Comparison of ENCODE assay signal across 10 cellular contexts in the genomic region with DNA sequence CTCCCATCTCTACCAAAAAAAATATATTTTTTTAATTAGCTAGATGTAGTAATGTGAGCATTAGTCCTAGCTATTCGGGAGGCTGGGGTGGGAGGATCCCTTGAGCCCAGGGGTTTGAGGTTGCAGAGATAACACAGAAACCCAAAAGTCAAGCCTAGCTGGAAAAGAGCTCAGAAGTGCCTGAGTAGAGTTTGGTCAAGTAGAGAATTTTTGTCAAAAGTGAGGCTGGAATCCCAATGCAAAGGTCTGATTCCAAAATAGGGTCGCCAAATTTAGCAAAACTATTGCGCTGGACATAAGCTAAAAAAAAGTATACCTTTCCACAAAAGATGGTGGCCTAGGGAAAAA. TPM values are rescaled to one million over a fixed set of nuclear protein-coding genes. Genes with fewer than 3 reads are reported as not detected.
A peak's percentile ranks its signal among the peaks of the same experiment; 100 is the strongest.
DNase-seq lines count a peak whose midpoint lies in the region; ATAC-seq and TF ChIP-seq lines count a peak whose summit lies in the region.
"Had no signal": no experiment of that assay in that cellular context is flagged by ENCODE, and none has a peak within 500 bp of the region (broad histone marks: within the 10 kb centered on the region; RNA-seq: fewer than 3 reads in every experiment).

No MANE protein-coding gene starts in this region.

- H2AFZ ChIP-seq in IMR-90 (replicated peaks; ENCODE audit: low read length, poor library complexity): peak overlapping the region; percentile 95

- no peak for TF ChIP-seq RAD21 in IMR-90 (IDR thresholded peaks at IDR 0.05; ENCODE audit: low read length)

- H3K36me3 Mint-ChIP-seq in activated B cell treated with CpG ODN at 0.5 μM for 24 hours (ENCODE audit: low read depth): no peaks in the 10 kb centered on the region

- no peak overlapping the region for H2BK20ac ChIP-seq in IMR-90 (ENCODE audit: low read depth, low read length)

- no peak for DNase-seq in IMR-90
- no peak for DNase-seq in activated B cell treated with CpG ODN at 0.5 μM for 24 hours
- no peak for DNase-seq in right lobe of liver
- no peak for DNase-seq in substantia nigra (lab: John Stamatoyannopoulos, UW)
- no peak for DNase-seq in stimulated activated CD4-positive, alpha-beta T cell treated with anti-CD3 and anti-CD28 coated beads, Interleukin-4, amount 100 ng/mL, for 4 hours
- no peak for DNase-seq in stimulated activated CD4-positive, alpha-beta T cell treated with anti-CD3 and anti-CD28 coated beads, Interleukin-1b, Interleukin-23, amount 100 ng/mL, for 48 hours
- DNase-seq: GF-D8 had no signal

- TF ChIP-seq POLR2A in IMR-90 (IDR thresholded peaks at IDR 0.05; ENCODE audit: low read depth, low read length) (no peak), right lobe of liver (IDR thresholded peaks at IDR 0.05) (no peak)

- no TSS peak for BruUV-seq in IMR-90 (replicated peaks; lab: Mats Ljungman, UMichigan)

- no peak overlapping the region for H4K8ac ChIP-seq in IMR-90 (ENCODE audit: low read depth in 2 of 2, low read length in 2 of 2)

- H3K9ac ChIP-seq in IMR-90 (ENCODE audit: low read depth, low read length): no peak overlapping the region

- no peak overlapping the region for H2BK5ac ChIP-seq in IMR-90 (ENCODE audit: low read depth, low read length, poor library complexity, severe bottlenecking)

- H3K9me3 ChIP-seq in IMR-90 (ENCODE audit: control insufficient read depth, insufficient read depth, low read length) (peaks cover 6% of the 10 kb centered on the region), right lobe of liver (no peaks in the 10 kb centered on the region)
- H3K9me3 ChIP-seq: right atrium auricular region had no signal

- no peak overlapping the region for H3K18ac ChIP-seq in IMR-90 (ENCODE audit: low read depth, low read length)

- H2AK5ac ChIP-seq in IMR-90 (ENCODE audit: low read depth, low read length): no peak overlapping the region

- no peak overlapping the region for H4K5ac ChIP-seq in IMR-90 (ENCODE audit: low read depth, low read length)

- H3K36me3 ChIP-seq in IMR-90 (ENCODE audit: control insufficient read depth, insufficient read depth, low read length) (no peaks in the 10 kb centered on the region), right lobe of liver (no peaks in the 10 kb centered on the region)
- H3K36me3 ChIP-seq: right atrium auricular region had no signal

- H2AK9ac ChIP-seq in IMR-90 (replicated peaks; ENCODE audit: low read depth, low read length, poor library complexity): no peak overlapping the region

- H3K27ac Mint-ChIP-seq in activated B cell treated with CpG ODN at 0.5 μM for 24 hours: peak overlapping the region; percentile 57
- H3K27ac Mint-ChIP-seq: activated CD8-positive, alpha-beta T cell treated with anti-CD3 and anti-CD28 coated beads for 36 hours had no signal

- H3K9me1 ChIP-seq in IMR-90 (ENCODE audit: insufficient read depth, low read length): no peaks in the 10 kb centered on the region

- no peak overlapping the region for H3K4ac ChIP-seq in IMR-90 (ENCODE audit: low read depth, low read length)

- 0 out of 2 replicates have a peak overlapping the region, but pooled peaks have one; percentile 49 for H3K4me3 ChIP-seq in IMR-90 (ENCODE audit: insufficient read depth, low read depth, low read length)
- no peak overlapping the region for H3K4me3 ChIP-seq in right lobe of liver
- H3K4me3 ChIP-seq: right atrium auricular region had no signal

- WGBS in IMR-90 (ENCODE audit: extremely low coverage in 2 of 2, insufficient read length in 1 of 2), 2 experiments: no CpG with 5 or more reads among the region's 3 CpGs
- WGBS in right lobe of liver (ENCODE audit: insufficient coverage, low coverage, low lambda C conversion rate, missing lambda C conversion rate): 39% methylated on average over 3 of the region's 3 CpGs

- no peak overlapping the region for H4K91ac ChIP-seq in IMR-90 (ENCODE audit: insufficient read depth, low read depth, low read length)

- no peak overlapping the region for H3K23ac ChIP-seq in IMR-90 (ENCODE audit: low read depth, low read length)

- H3K4me3 Mint-ChIP-seq in activated B cell treated with CpG ODN at 0.5 μM for 24 hours: no peak overlapping the region
- H3K4me3 Mint-ChIP-seq: activated CD8-positive, alpha-beta T cell treated with anti-CD3 and anti-CD28 coated beads for 36 hours had no signal

- in situ Hi-C loops in IMR-90 (cut with MboI; ENCODE audit: low sequenced_read_pairs): loop anchor here (5.0 kb wide), 2 partner anchors 330 to 430 kb away; no protein-coding TSS in a partner anchor

- H3K14ac ChIP-seq in IMR-90 (replicated peaks; ENCODE audit: low read depth, low read length): no peak overlapping the region

- H3K9me3 Mint-ChIP-seq in activated B cell treated with CpG ODN at 0.5 μM for 24 hours: no peaks in the 10 kb centered on the region
- H3K9me3 Mint-ChIP-seq: activated CD8-positive, alpha-beta T cell treated with anti-CD3 and anti-CD28 coated beads for 36 hours had no signal

- H3K4me2 ChIP-seq in IMR-90 (ENCODE audit: low read depth, low read length): peak overlapping the region; percentile 100; the same call in 1 of the 2 replicates

- no peak overlapping the region for H3K56ac ChIP-seq in IMR-90 (ENCODE audit: extremely low read depth, insufficient read depth, low read length)

- no peak for TF ChIP-seq CTCF in IMR-90 (conservative IDR thresholded peaks at IDR 0.05; ENCODE audit: low read depth, low read length)
- TF ChIP-seq CTCF in activated B cell treated with CpG ODN at 0.5 μM for 24 hours (IDR thresholded peaks at IDR 0.05): no peak
- no peak for TF ChIP-seq CTCF in right lobe of liver (IDR thresholded peaks at IDR 0.05)

- POLR2A ChIA-PET in IMR-90 (lab: Charles Lee; ENCODE audit: unreplicated experiment) (no interaction called here), activated B cell treated with CpG ODN at 0.5 μM for 24 hours (lab: Charles Lee) (interaction anchor here (0.6 to 1.8 kb wide), 10 partner anchors 15 to 432 kb away, joined by 3 to 8 read pairs (median 4); a partner anchor contains a TSS)

- H3K27me3 ChIP-seq in IMR-90 (ENCODE audit: control insufficient read depth, insufficient read depth, low read length): peaks cover 8% of the 10 kb centered on the region; the same call in 1 of the 2 replicates
- no peaks in the 10 kb centered on the region for H3K27me3 ChIP-seq in right lobe of liver
- H3K27me3 ChIP-seq: right atrium auricular region had no signal

- dilution Hi-C loops in IMR-90 (cut with HindIII; ENCODE audit: low sequenced_read_pairs, unreplicated experiment): no loop called here

- H4K20me1 ChIP-seq in IMR-90 (ENCODE audit: insufficient read depth, low read length): no peaks in the 10 kb centered on the region

- CTCF ChIA-PET in IMR-90 (lab: Yijun Ruan, JAX) (interaction anchor here (0.6 to 4.9 kb wide), 15 partner anchors 12 to 1242 kb away, joined by 3 to 39 read pairs (median 4); a partner anchor contains a TSS), activated B cell treated with CpG ODN at 0.5 μM for 24 hours (lab: Charles Lee) (interaction anchor here (0.7 to 4.6 kb wide), 41 partner anchors 10 to 445 kb away, joined by 3 to 77 read pairs (median 5); a partner anchor contains a TSS)

- no peaks in the 10 kb centered on the region for H3K27me3 Mint-ChIP-seq in activated B cell treated with CpG ODN at 0.5 μM for 24 hours

- H3K27ac ChIP-seq in IMR-90 (ENCODE audit: insufficient read depth, low read length) (no peak overlapping the region), right lobe of liver (no peak overlapping the region), substantia nigra (ENCODE audit: low read depth, low read length, poor library complexity, severe bottlenecking) (peak overlapping the region; percentile 4)
- H3K27ac ChIP-seq: right atrium auricular region had no signal

- ATAC-seq in IMR-90 (ENCODE audit: low read depth) (no peak), activated B cell treated with CpG ODN at 0.5 μM for 24 hours (ENCODE audit: low read depth) (no peak), right lobe of liver (peak; percentile 5 to 49 (median 9)), GM19023 (IDR thresholded peaks at IDR 0.05; ENCODE audit: unreplicated experiment) (no peak)

- peaks cover 2% of the 10 kb centered on the region; the same call in 1 of the 2 replicates for H3K4me1 ChIP-seq in IMR-90 (ENCODE audit: control insufficient read depth, insufficient read depth, low read length)
- H3K4me1 ChIP-seq in right lobe of liver: peaks cover 0 to 5% (median 0%) of the 10 kb centered on the region in 4 donors

- H2BK120ac ChIP-seq in IMR-90 (ENCODE audit: low read depth, low read length): no peak overlapping the region

- H2BK15ac ChIP-seq in IMR-90 (ENCODE audit: low read depth, low read length): no peak overlapping the region

- no peaks in the 10 kb centered on the region for H3K79me1 ChIP-seq in IMR-90 (ENCODE audit: low read depth in 1 of 2, low read length in 2 of 2)

- peaks cover 9% of the 10 kb centered on the region for H3K4me1 Mint-ChIP-seq in activated B cell treated with CpG ODN at 0.5 μM for 24 hours

- intact Hi-C loops in IMR-90 (cut with micrococcal nuclease) (loop anchor here (1.0 to 5.0 kb wide), 2 partner anchors 340 to 432 kb away; no protein-coding TSS in a partner anchor), activated B cell treated with CpG ODN at 0.5 μM for 24 hours (cut with micrococcal nuclease) (loop anchor here (1.0 kb wide), 1 partner anchor 43 kb away; no protein-coding TSS in a partner anchor), right lobe of liver (cut with DNase I) (loop anchor here in 1 of 2 donors (5.0 kb wide), 1 partner anchor 325 kb away; no protein-coding TSS in a partner anchor)

TF ChIP-seq in IMR-90, 13 proteins besides CTCF, POLR2A, EP300 and RAD21 (continues in another document):
- TF ChIP-seq NFE2L2 (IDR thresholded peaks at IDR 0.05; ENCODE audit: low read depth, low read length) (no peak), MAFK (IDR thresholded peaks at IDR 0.05; ENCODE audit: low read depth, low read length) (no peak), MXI1 (IDR thresholded peaks at IDR 0.05; ENCODE audit: borderline replicate concordance, low read depth, low read length) (no peak), RCOR1 (IDR thresholded peaks at IDR 0.05; ENCODE audit: insufficient replicate concordance, low read length) (no peak), CHD1 (IDR thresholded peaks at IDR 0.05; ENCODE audit: low read depth, low read length) (no peak), BHLHE40 (IDR thresholded peaks at IDR 0.05; ENCODE audit: low read depth, low read length) (no peak), FOS (IDR thresholded peaks at IDR 0.05; ENCODE audit: low read depth, low read length) (no peak), CEBPB (IDR thresholded peaks at IDR 0.05; ENCODE audit: low read depth, low read length) (no peak), MAZ (IDR thresholded peaks at IDR 0.05; ENCODE audit: borderline replicate concordance, low read depth, low read length) (no peak)

RNA-seq across cellular contexts. Expression of a gene that starts 15.5 kb away (rescaled TPM):
- total RNA-seq in IMR-90 (2012; rRNA removed) (48.9 and 72.5 TPM in 2 replicates), activated B cell treated with CpG ODN at 0.5 μM for 24 hours (40.6 and 42.1 TPM in 2 replicates), right lobe of liver (10 to 100 TPM; 19.7 to 34.7 (median 23.0) TPM)
- 14.5 and 17.1 TPM in 2 replicates for polyA plus RNA-seq in IMR-90 (2012; rRNA removed)
- polyA plus RNA-seq in IMR-90 (2012; cell fraction: cytosol; rRNA removed): 3.5 and 5.5 TPM in 2 replicates
- polyA plus RNA-seq in IMR-90 (2012; cell fraction: nucleus; rRNA removed; ENCODE audit: low replicate concordance): 4.4 and 9.3 TPM in 2 replicates

Comparison
In these comparisons a context has a peak if more than half of its experiments do, and no peak if none do; other contexts are left out.
1. ATAC-seq: peak in right lobe of liver (4 of 4); none in IMR-90 (single experiment), activated B cell treated with CpG ODN at 0.5 μM for 24 hours (single experiment) and GM19023 (single experiment).